ENCODE assay signal across 7 cellular contexts in genomic region chr4:76306882-76307669, GRCh38. TPM values are rescaled to one million over a fixed set of nuclear protein-coding genes. Genes with fewer than 3 reads are reported as not detected.
DNase-seq lines count a peak whose midpoint lies in the region; ATAC-seq and TF ChIP-seq lines count a peak whose summit lies in the region.

No MANE protein-coding gene starts in this region.

- 0 out of 2 replicates have a peak, but pooled peaks cover 5% of the 10 kb centered on the region for H4K20me1 ChIP-seq in KMS-11 (ENCODE audit: insufficient read depth)

- H3K4me3 Mint-ChIP-seq in activated CD8-positive, alpha-beta T cell treated with anti-CD3 and anti-CD28 coated beads, Interleukin-2, amount 10 ng/mL, durations not matched to agents 7 days and 5 days: peak overlapping the region; percentile 64
- H3K4me3 Mint-ChIP-seq in naive B cell: peak overlapping the region; percentile 56 to 89 (median 76)

- DNase-seq in activated CD8-positive, alpha-beta T cell treated with anti-CD3 and anti-CD28 coated beads, Interleukin-2, amount 10 ng/mL, durations not matched to agents 7 days and 5 days: peak; percentile 36
- peak; percentile 50 for DNase-seq in fibroblast of pulmonary artery (ENCODE audit: low read depth)
- DNase-seq in naive B cell: no peak
- DNase-seq in uterus: peak; percentile 46 to 57

- H3K27me3 ChIP-seq in KMS-11 (ENCODE audit: insufficient read depth, low read depth) (no peaks in the 10 kb centered on the region), uterus (no peaks in the 10 kb centered on the region)

- TF ChIP-seq CTCF in KMS-11 (conservative IDR thresholded peaks at IDR 0.05; ENCODE audit: low read depth, low read length) (peak; percentile 46), fibroblast of pulmonary artery (IDR thresholded peaks at IDR 0.05; ENCODE audit: low read length, missing control alignments) (peak; percentile 34), uterus (IDR thresholded peaks at IDR 0.05) (peak in 3 of 4 experiments; percentile 24 to 61 (median 33))

- H3K4me1 ChIP-seq in ES-I3 (ENCODE audit: insufficient read depth, low read length): 0 out of 2 replicates have a peak, but pooled peaks cover 5% of the 10 kb centered on the region
- H3K4me1 ChIP-seq in KMS-11 (ENCODE audit: low read depth, poor library complexity, severe bottlenecking): peaks cover 74% of the 10 kb centered on the region
- H3K4me1 ChIP-seq in uterus: no peaks in the 10 kb centered on the region

- no peak for ATAC-seq in activated CD8-positive, alpha-beta T cell treated with anti-CD3 and anti-CD28 coated beads, Interleukin-2, amount 10 ng/mL, durations not matched to agents 7 days and 5 days
- ATAC-seq in naive B cell (ENCODE audit: low read depth in 2 of 2) (no peak), GM19351 (IDR thresholded peaks at IDR 0.05; ENCODE audit: unreplicated experiment) (no peak)

- peaks cover 30% of the 10 kb centered on the region for H3K27me3 Mint-ChIP-seq in activated CD8-positive, alpha-beta T cell treated with anti-CD3 and anti-CD28 coated beads, Interleukin-2, amount 10 ng/mL, durations not matched to agents 7 days and 5 days (ENCODE audit: low read depth)
- peaks cover 30 to 41% (median 36%) of the 10 kb centered on the region in 3 donors for H3K27me3 Mint-ChIP-seq in naive B cell

- peak overlapping the region; percentile 76 for H3K9ac ChIP-seq in ES-I3 (ENCODE audit: low read depth, low read length)
- H3K9ac ChIP-seq in KMS-11: peak overlapping the region; percentile 77

- peak overlapping the region; percentile 59 for H3K4me2 ChIP-seq in KMS-11

- no peaks in the 10 kb centered on the region for H3K9me3 ChIP-seq in ES-I3 (ENCODE audit: control insufficient read depth, insufficient read depth, low read length)
- H3K9me3 ChIP-seq in uterus: no peaks in the 10 kb centered on the region

- H3K36me3 Mint-ChIP-seq in activated CD8-positive, alpha-beta T cell treated with anti-CD3 and anti-CD28 coated beads, Interleukin-2, amount 10 ng/mL, durations not matched to agents 7 days and 5 days (ENCODE audit: low read depth): peaks cover 14% of the 10 kb centered on the region
- H3K36me3 Mint-ChIP-seq in naive B cell: peaks cover 0 to 8% of the 10 kb centered on the region in 2 donors

- intact Hi-C loops in uterus (cut with DNase I; ENCODE audit: low total_unique reads): no loop called here

- no peak for TF ChIP-seq POLR2A in uterus (IDR thresholded peaks at IDR 0.05)

- peak overlapping the region; percentile 69 for H3K27ac ChIP-seq in KMS-11
- H3K27ac ChIP-seq in uterus: peak overlapping the region; percentile 78 to 87

- peak overlapping the region; percentile 61 for H2AFZ ChIP-seq in KMS-11 (ENCODE audit: low read depth)

- H3K36me3 ChIP-seq in ES-I3 (ENCODE audit: insufficient read depth, low read length): no peaks in the 10 kb centered on the region; the same call in 1 of the 2 replicates
- peaks cover 19% of the 10 kb centered on the region; the same call in 1 of the 2 replicates for H3K36me3 ChIP-seq in KMS-11 (ENCODE audit: insufficient read depth)
- H3K36me3 ChIP-seq in uterus: no peaks in the 10 kb centered on the region

- POLR2A ChIA-PET in activated CD8-positive, alpha-beta T cell treated with anti-CD3 and anti-CD28 coated beads, Interleukin-2, amount 10 ng/mL, durations not matched to agents 7 days and 5 days (lab: Charles Lee): no interaction called here

- H3K27ac Mint-ChIP-seq in activated CD8-positive, alpha-beta T cell treated with anti-CD3 and anti-CD28 coated beads, Interleukin-2, amount 10 ng/mL, durations not matched to agents 7 days and 5 days: peak overlapping the region; percentile 75
- H3K27ac Mint-ChIP-seq in naive B cell: no peak overlapping the region

- CTCF ChIA-PET in activated CD8-positive, alpha-beta T cell treated with anti-CD3 and anti-CD28 coated beads, Interleukin-2, amount 10 ng/mL, durations not matched to agents 7 days and 5 days (lab: Charles Lee): interaction anchor here (0.9 to 5.4 kb wide), 4 partner anchors 28 to 127 kb away, joined by 4 to 40 read pairs (median 11); no protein-coding TSS in a partner anchor

- peaks cover 35% of the 10 kb centered on the region for H3K4me1 Mint-ChIP-seq in activated CD8-positive, alpha-beta T cell treated with anti-CD3 and anti-CD28 coated beads, Interleukin-2, amount 10 ng/mL, durations not matched to agents 7 days and 5 days (ENCODE audit: low read depth)
- peaks cover 11 to 21% (median 12%) of the 10 kb centered on the region in 3 donors for H3K4me1 Mint-ChIP-seq in naive B cell

- no peaks in the 10 kb centered on the region for H3K9me3 Mint-ChIP-seq in activated CD8-positive, alpha-beta T cell treated with anti-CD3 and anti-CD28 coated beads, Interleukin-2, amount 10 ng/mL, durations not matched to agents 7 days and 5 days (ENCODE audit: insufficient read depth)
- H3K9me3 Mint-ChIP-seq in naive B cell: no peaks in the 10 kb centered on the region

- peaks cover 76% of the 10 kb centered on the region for H3K79me2 ChIP-seq in KMS-11 (ENCODE audit: insufficient read depth, low read depth)

- H3K4me3 ChIP-seq in KMS-11 (IDR thresholded peaks at IDR 0.05; ENCODE audit: insufficient read depth, low read depth, low read length) (peak overlapping the region; percentile 67), fibroblast of pulmonary artery (replicated peaks; ENCODE audit: low read depth, low read length) (peak overlapping the region; percentile 81), uterus (peak overlapping the region; percentile 59 to 85)

RNA-seq across cellular contexts. Expression of gene STBD1, which starts 0.5 kb away (rescaled TPM):
- total RNA-seq in activated CD8-positive, alpha-beta T cell treated with anti-CD3 and anti-CD28 coated beads, Interleukin-2, amount 10 ng/mL, durations not matched to agents 7 days and 5 days: 1 to 10 TPM; 1.5 to 1.6 TPM
- polyA plus RNA-seq in naive B cell (ENCODE audit: low read depth in 6 of 6): not detected
- total RNA-seq in uterus: 1 to 10 TPM in 2 of 4 donors, under 1 TPM in 2; 0.59 to 5.5 (median 2.2) TPM

RNA-seq across cellular contexts. Expression of gene FAM47E, which starts 55.6 kb away (rescaled TPM):
- total RNA-seq in activated CD8-positive, alpha-beta T cell treated with anti-CD3 and anti-CD28 coated beads, Interleukin-2, amount 10 ng/mL, durations not matched to agents 7 days and 5 days: not detected
- under 1 TPM in 2 of 6 donors, not detected in 4; 0.31 to 0.60 TPM for polyA plus RNA-seq in naive B cell (ENCODE audit: low read depth in 6 of 6)
- total RNA-seq in uterus: 1 to 10 TPM in 2 of 4 donors, under 1 TPM in 1, not detected in 1; 0.29 to 1.4 (median 1.2) TPM
